ENCODE assay signal across 17 cellular contexts in the genomic region with DNA sequence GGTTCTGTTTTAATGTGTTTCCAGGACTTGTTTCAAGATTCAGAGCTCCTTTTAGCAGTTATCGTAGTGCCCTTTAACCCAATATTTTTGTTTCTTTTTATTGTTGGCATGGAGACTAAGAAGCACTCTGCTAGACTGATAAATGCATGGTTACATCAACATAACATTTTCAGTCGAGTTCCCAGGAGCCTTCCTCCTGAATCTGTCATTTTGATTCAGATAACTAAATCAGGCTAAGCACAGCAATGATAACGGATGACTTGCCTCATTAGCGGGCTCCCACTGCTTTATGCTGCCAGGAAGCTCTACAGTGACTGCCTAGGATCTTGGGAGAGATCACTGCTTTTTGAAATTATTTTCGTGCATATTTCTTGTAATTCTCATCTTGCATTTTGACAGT.
DNase-seq lines count a peak whose midpoint lies in the region; ATAC-seq and TF ChIP-seq lines count a peak whose summit lies in the region.
"Had no signal": no experiment of that assay in that cellular context is flagged by ENCODE, and none has a peak within 500 bp of the region (broad histone marks: within the 10 kb centered on the region; RNA-seq: fewer than 3 reads in every experiment).

No MANE protein-coding gene starts in this region.

- H3K9me3 Mint-ChIP-seq in neural crest cell = peaks cover 14% of the 10 kb centered on the region

- peak overlapping the region; percentile 76 for H3K27ac Mint-ChIP-seq in neural crest cell (ENCODE audit: unreplicated experiment)
- H3K27ac Mint-ChIP-seq: activated naive CD8-positive, alpha-beta T cell; activated T-cell treated with anti-CD3 and anti-CD28 coated beads, Interleukin-2, amount 50 U/mL, for 24 hours had no signal

- H3K36me3 ChIP-seq in GM23248 (ENCODE audit: low read depth) (no peaks in the 10 kb centered on the region), ascending aorta (no peaks in the 10 kb centered on the region)
- H3K36me3 ChIP-seq: SJCRH30 had no signal

- H2AFZ ChIP-seq in GM23248 = 0 out of 2 replicates have a peak overlapping the region, but pooled peaks have one; percentile 7

- no peaks in the 10 kb centered on the region for H3K79me2 ChIP-seq in GM23248 (ENCODE audit: insufficient read depth)

- H3K36me3 Mint-ChIP-seq in neural crest cell (ENCODE audit: low read depth) = peaks cover 12% of the 10 kb centered on the region
- H3K36me3 Mint-ChIP-seq: activated naive CD8-positive, alpha-beta T cell had no signal

- H4K20me1 ChIP-seq in GM23248 (ENCODE audit: insufficient read depth) = no peaks in the 10 kb centered on the region

- H3K27me3 ChIP-seq in GM23248 (replicated peaks; ENCODE audit: insufficient read depth) (no peaks in the 10 kb centered on the region), ascending aorta (no peaks in the 10 kb centered on the region)
- H3K27me3 ChIP-seq: SJCRH30 had no signal

- in situ Hi-C loops in GM23248 (cut with MboI) = no loop called here

- no peak overlapping the region for H3K27ac ChIP-seq in GM23248
- H3K27ac ChIP-seq in ascending aorta = peak overlapping the region; percentile 6 to 27
- H3K27ac ChIP-seq: SJCRH30 had no signal

- no peaks in the 10 kb centered on the region for H3K27me3 Mint-ChIP-seq in neural crest cell (ENCODE audit: low read depth)
- H3K27me3 Mint-ChIP-seq: activated naive CD8-positive, alpha-beta T cell had no signal

- TF ChIP-seq CTCF in ascending aorta (IDR thresholded peaks at IDR 0.05) (no peak), fibroblast of villous mesenchyme (IDR thresholded peaks at IDR 0.05; ENCODE audit: insufficient read depth, low read depth, low read length) (no peak), neural crest cell (conservative IDR thresholded peaks at IDR 0.05) (no peak)

- DNase-seq in GM23248 (no peak), ascending aorta (ENCODE audit: low spot score in 2 of 2) (no peak), fibroblast of villous mesenchyme (ENCODE audit: low read depth) (peak; percentile 48), neural crest cell (ENCODE audit: low read depth, low spot score) (no peak), T-helper 1 cell (no peak)
- DNase-seq: activated CD4-positive, alpha-beta T cell treated with anti-CD3 and anti-CD28 coated beads, Interleukin-2, amount 50 U/mL, for 1 hour; activated T-cell treated with anti-CD3 and anti-CD28 coated beads, Interleukin-2, amount 50 U/mL, for 24 hours; cerebellar nuclear complex; COR-L47; HCEC 1CT; NCI-H2107; SJCRH30; stimulated activated CD4-positive, alpha-beta T cell treated with anti-CD3 and anti-CD28 coated beads, Interleukin-1b, Interleukin-23, amount 100 ng/mL, for 48 hours had no signal

- H3K9ac ChIP-seq in GM23248 = no peak overlapping the region

- H3K9me2 ChIP-seq in GM23248 (ENCODE audit: insufficient read depth) = no peaks in the 10 kb centered on the region

- 47 to 49% methylated on average over 5 of the region's 5 CpGs for WGBS in GM23248 (ENCODE audit: low coverage in 1 of 2, low lambda C conversion rate in 2 of 2, missing lambda C conversion rate in 2 of 2), 2 experiments

- H3K4me1 Mint-ChIP-seq in neural crest cell = peaks cover 14% of the 10 kb centered on the region

- intact Hi-C loops in ascending aorta (cut with DNase I) = no loop called here

- ATAC-seq in HG02938 (IDR thresholded peaks at IDR 0.05; ENCODE audit: unreplicated experiment) (no peak), HG03521 (IDR thresholded peaks at IDR 0.05; ENCODE audit: unreplicated experiment) (no peak), HG02623 (IDR thresholded peaks at IDR 0.05; ENCODE audit: unreplicated experiment) (no peak)

- H3K9me3 ChIP-seq in GM23248 (ENCODE audit: low read depth) = no peaks in the 10 kb centered on the region
- no peaks in the 10 kb centered on the region for H3K9me3 ChIP-seq in ascending aorta
- H3K9me3 ChIP-seq: SJCRH30 had no signal

- H3K4me1 ChIP-seq in GM23248 (ENCODE audit: insufficient read depth) (no peaks in the 10 kb centered on the region), ascending aorta (peaks cover 0 to 6% of the 10 kb centered on the region in 2 donors)
- H3K4me1 ChIP-seq: SJCRH30 had no signal

- no peak overlapping the region for H3K4me3 Mint-ChIP-seq in neural crest cell
- H3K4me3 Mint-ChIP-seq: activated naive CD8-positive, alpha-beta T cell; activated T-cell treated with anti-CD3 and anti-CD28 coated beads, Interleukin-2, amount 50 U/mL, for 24 hours had no signal

- H3K4me2 ChIP-seq in GM23248 (ENCODE audit: unreplicated experiment) = no peak overlapping the region

- H3F3A ChIP-seq in GM23248 (ENCODE audit: insufficient read depth) = no peaks in the 10 kb centered on the region

- H3K4me3 ChIP-seq in GM23248 (no peak overlapping the region), ascending aorta (peak overlapping the region; percentile 12 to 31), fibroblast of villous mesenchyme (ENCODE audit: low read depth, low read length) (no peak overlapping the region)
- H3K4me3 ChIP-seq: SJCRH30 had no signal

Comparison
In these comparisons a context has a peak if more than half of its experiments do, and no peak if none do; other contexts are left out.
1. H3K4me3 ChIP-seq: peak in ascending aorta (2 of 2); none in GM23248 (single experiment) and fibroblast of villous mesenchyme (single experiment).